ENCODE assay signal across 9 cellular contexts in genomic region chr2:30503007-30503691, GRCh38. TPM values are rescaled to one million over a fixed set of nuclear protein-coding genes. Genes with fewer than 3 reads are reported as not detected.
DNase-seq lines count a peak whose midpoint lies in the region; TF ChIP-seq lines count a peak whose summit lies in the region.
"Had no signal": no experiment of that assay in that cellular context is flagged by ENCODE, and none has a peak within 500 bp of the region (broad histone marks: within the 10 kb centered on the region; RNA-seq: fewer than 3 reads in every experiment).

No MANE protein-coding gene starts in this region.

- H3K9ac ChIP-seq in mammary epithelial cell (ENCODE audit: insufficient read depth, low read length), result no peak overlapping the region

- dilution Hi-C loops in mammary epithelial cell (cut with HindIII; ENCODE audit: low sequenced_read_pairs), result no loop called here

- peaks cover 31% of the 10 kb centered on the region for H3K79me2 ChIP-seq in mammary epithelial cell (ENCODE audit: insufficient read depth, low read length)

- peaks cover 2% of the 10 kb centered on the region for H3K4me1 Mint-ChIP-seq in MCF 10A (ENCODE audit: insufficient read depth, unreplicated experiment)
- peaks cover 19% of the 10 kb centered on the region for H3K4me1 Mint-ChIP-seq in type B pancreatic cell (ENCODE audit: unreplicated experiment)

- POLR2A ChIA-PET in MCF 10A (lab: Yijun Ruan, JAX), result interaction anchor here (1.2 kb wide), 1 partner anchor 11 kb away, joined by 6 read pairs; no protein-coding TSS in a partner anchor

- H3K36me3 ChIP-seq in mammary epithelial cell (ENCODE audit: insufficient read depth, low read length) (peaks cover 2% of the 10 kb centered on the region), SJCRH30 (no peaks in the 10 kb centered on the region; the same call in 1 of the 2 replicates)

- DNase-seq in mammary epithelial cell (no peak), MCF 10A (ENCODE audit: unreplicated experiment) (no peak), OCI-M1 (lab: John Stamatoyannopoulos, UW) (peak; percentile 23), fibroblast of villous mesenchyme (ENCODE audit: low read depth) (no peak), type B pancreatic cell (ENCODE audit: extremely low spot score, unreplicated experiment) (no peak), SJCRH30 (no peak), NCI-H1048 (lab: John Stamatoyannopoulos, UW) (no peak), retina (no peak)
- DNase-seq: activated gamma-delta T cell had no signal

- no peak overlapping the region for H3K27ac Mint-ChIP-seq in MCF 10A (ENCODE audit: low read depth, unreplicated experiment)
- no peak overlapping the region for H3K27ac Mint-ChIP-seq in type B pancreatic cell

- in situ Hi-C loops in mammary epithelial cell (cut with MboI; ENCODE audit: low sequenced_read_pairs in 2 of 2), result no loop called here

- H3K9me3 ChIP-seq in mammary epithelial cell (replicated peaks; ENCODE audit: insufficient read depth, low read length), result peaks cover 4% of the 10 kb centered on the region
- H3K9me3 ChIP-seq in SJCRH30 (replicated peaks), result peaks cover 14% of the 10 kb centered on the region

- CTCF ChIA-PET in mammary epithelial cell (lab: Charles Lee; ENCODE audit: low non-redundant PET), result interaction anchor here (0.6 to 0.7 kb wide), 2 partner anchors 466 to 761 kb away, joined by 3 read pairs; no protein-coding TSS in a partner anchor
- CTCF ChIA-PET in MCF 10A (lab: Yijun Ruan, JAX), result interaction anchor here (0.5 to 1.1 kb wide), 4 partner anchors 33 to 150 kb away, joined by 3 to 4 read pairs (median 3); no protein-coding TSS in a partner anchor

- no peaks in the 10 kb centered on the region for H3K36me3 Mint-ChIP-seq in MCF 10A (ENCODE audit: insufficient read depth, unreplicated experiment)
- peaks cover 28% of the 10 kb centered on the region for H3K36me3 Mint-ChIP-seq in type B pancreatic cell

- H3K27me3 ChIP-seq in mammary epithelial cell (ENCODE audit: insufficient read depth, low read length) (no peaks in the 10 kb centered on the region), SJCRH30 (no peaks in the 10 kb centered on the region)

- BruUV-seq in mammary epithelial cell (replicated peaks; lab: Mats Ljungman, UMichigan), result no TSS peak
- no TSS peak for BruUV-seq in MCF 10A (replicated peaks; lab: Mats Ljungman, UMichigan)

- WGBS in mammary epithelial cell (ENCODE audit: low coverage, missing lambda C conversion rate), result 100% methylated on average over 2 of the region's 2 CpGs

- H3K9me3 Mint-ChIP-seq in MCF 10A (ENCODE audit: unreplicated experiment) (peaks cover 10% of the 10 kb centered on the region), type B pancreatic cell (peaks cover 13% of the 10 kb centered on the region)

- H3K27ac ChIP-seq in mammary epithelial cell (ENCODE audit: insufficient read depth, low read depth, low read length) (no peak overlapping the region), SJCRH30 (no peak overlapping the region)

- no peaks in the 10 kb centered on the region for H3K4me1 ChIP-seq in mammary epithelial cell (ENCODE audit: insufficient read depth, low read length)
- peaks cover 25% of the 10 kb centered on the region for H3K4me1 ChIP-seq in SJCRH30

- H3K4me3 ChIP-seq in mammary epithelial cell (replicated peaks in 1 of 3; ENCODE audit: insufficient read depth in 1 of 3, low read depth in 2 of 3, low read length in 3 of 3), result no peak overlapping the region
- H3K4me3 ChIP-seq in fibroblast of villous mesenchyme (ENCODE audit: low read depth, low read length), result no peak overlapping the region
- H3K4me3 ChIP-seq in SJCRH30, result no peak overlapping the region

- H3K27me3 Mint-ChIP-seq in MCF 10A (ENCODE audit: insufficient read depth, unreplicated experiment) (no peaks in the 10 kb centered on the region), type B pancreatic cell (no peaks in the 10 kb centered on the region)

- no peaks in the 10 kb centered on the region for H4K20me1 ChIP-seq in mammary epithelial cell (ENCODE audit: insufficient read depth, low read length)

- no peak overlapping the region for H2AFZ ChIP-seq in mammary epithelial cell (ENCODE audit: low read depth, low read length)

- H3K4me3 Mint-ChIP-seq in MCF 10A (ENCODE audit: unreplicated experiment), result no peak overlapping the region
- no peak overlapping the region for H3K4me3 Mint-ChIP-seq in type B pancreatic cell

- H3K4me2 ChIP-seq in mammary epithelial cell (ENCODE audit: insufficient read depth, low read depth, low read length), result no peak overlapping the region

- intact Hi-C loops in mammary epithelial cell (cut with micrococcal nuclease) (no loop called here), MCF 10A (cut with micrococcal nuclease) (no loop called here)

- peak; percentile 16 to 34 for TF ChIP-seq CTCF in mammary epithelial cell (conservative IDR thresholded peaks at IDR 0.05 in 1 of 2, IDR thresholded peaks at IDR 0.05 in 1 of 2; ENCODE audit: extremely low read depth in 1 of 2, insufficient read depth in 1 of 2, low read depth in 1 of 2, low read length in 2 of 2)
- TF ChIP-seq CTCF in MCF 10A (IDR thresholded peaks at IDR 0.05; ENCODE audit: unreplicated experiment), result no peak
- peak; percentile 24 for TF ChIP-seq CTCF in fibroblast of villous mesenchyme (IDR thresholded peaks at IDR 0.05; ENCODE audit: insufficient read depth, low read depth, low read length)
- peak; percentile 50 for TF ChIP-seq CTCF in type B pancreatic cell (conservative IDR thresholded peaks at IDR 0.05)

RNA-seq across cellular contexts. Expression of gene LCLAT1, which starts 56.1 kb away (rescaled TPM):
- total RNA-seq in mammary epithelial cell (10 to 100 TPM; 26.4 to 27.8 TPM), MCF 10A (2022) (27.5 and 29.0 TPM in 2 replicates), fibroblast of villous mesenchyme (21.3 and 50.1 TPM in 2 replicates), type B pancreatic cell (ENCODE audit: low replicate concordance) (26.9 and 29.0 TPM in 2 replicates)
- polyA plus RNA-seq in mammary epithelial cell, result 17.1 TPM
- polyA minus RNA-seq in mammary epithelial cell, result 28.2 TPM
- total RNA-seq in SJCRH30 (2014; rRNA removed; shearing (Covaris generic)), result 29.0 and 35.9 TPM in 2 replicates
